Comparison of ENCODE assay signal across 1 cellular context in the genomic region with DNA sequence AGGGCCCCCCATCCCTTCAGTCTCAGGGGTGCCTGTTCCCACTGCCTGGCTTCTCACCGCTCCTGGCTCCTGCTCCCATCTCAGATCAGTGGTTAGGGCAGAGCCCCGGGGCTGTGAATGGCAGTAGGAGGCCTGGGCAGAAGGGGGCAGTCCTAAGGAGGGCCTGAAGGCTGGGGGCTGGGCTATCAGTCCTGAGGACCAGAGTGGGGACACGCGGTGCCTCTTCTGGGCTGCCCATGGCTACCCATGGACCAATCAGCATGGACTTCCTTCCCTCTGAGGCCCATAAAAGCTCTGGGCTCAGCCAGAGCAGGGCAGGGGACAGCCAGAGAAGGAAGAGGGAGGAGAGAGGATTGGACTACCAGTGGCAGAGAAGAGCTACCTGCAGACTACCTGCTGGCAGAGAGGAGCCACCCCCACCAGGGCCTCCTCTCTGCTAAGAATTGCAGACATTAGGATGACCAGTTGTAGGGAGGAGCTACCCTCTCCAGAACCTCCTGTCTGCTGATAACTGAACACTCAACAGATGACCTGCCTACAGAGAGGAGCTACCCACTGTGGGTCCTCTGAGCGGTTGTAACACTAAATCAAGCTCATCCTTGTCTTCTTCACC.
TF ChIP-seq lines count a peak whose summit lies in the region.

No MANE protein-coding gene starts in this region.

TF ChIP-seq in K562, 482 proteins besides CTCF, POLR2A, EP300 and RAD21:
- TF ChIP-seq, protein P1, sequence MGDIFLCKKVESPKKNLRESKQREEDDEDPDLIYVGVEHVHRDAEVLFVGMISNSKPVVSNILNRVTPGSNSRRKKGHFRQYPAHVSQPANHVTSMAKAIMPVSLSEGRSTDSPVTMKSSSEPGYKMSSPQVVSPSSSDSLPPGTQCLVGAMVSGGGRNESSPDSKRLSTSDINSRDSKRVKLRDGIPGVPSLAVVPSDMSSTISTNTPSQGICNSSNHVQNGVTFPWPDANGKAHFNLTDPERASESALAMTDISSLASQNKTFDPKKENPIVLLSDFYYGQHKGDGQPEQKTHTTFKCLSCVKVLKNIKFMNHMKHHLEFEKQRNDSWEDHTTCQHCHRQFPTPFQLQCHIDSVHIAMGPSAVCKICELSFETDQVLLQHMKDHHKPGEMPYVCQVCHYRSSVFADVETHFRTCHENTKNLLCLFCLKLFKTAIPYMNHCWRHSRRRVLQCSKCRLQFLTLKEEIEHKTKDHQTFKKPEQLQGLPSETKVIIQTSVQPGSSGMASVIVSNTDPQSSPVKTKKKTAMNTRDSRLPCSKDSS (IDR thresholded peaks at IDR 0.05; ENCODE audit: low read depth, partially characterized antibody), result peak; percentile 60
- TF ChIP-seq KLF1 (tag; IDR thresholded peaks at IDR 0.05) (no peak), TRIM28 (IDR thresholded peaks at IDR 0.05) (peak; percentile 76; the same call in 1 of the 2 replicates), CBX3 (IDR thresholded peaks at IDR 0.05; ENCODE audit: borderline replicate concordance in 1 of 2, low read length in 2 of 2) (peak in 1 of 2 experiments; percentile 60; a peak in 1 of 3 replicates)
